ENCODE assay signal across 8 cellular contexts in genomic region chr1:213989740-213990472, GRCh38. TPM values are rescaled to one million over a fixed set of nuclear protein-coding genes. Genes with fewer than 3 reads are reported as not detected.
A peak's percentile ranks its signal among the peaks of the same experiment; 100 is the strongest.
DNase-seq lines count a peak whose midpoint lies in the region; TF ChIP-seq lines count a peak whose summit lies in the region.

No MANE protein-coding gene starts in this region.

- H3K4me1 ChIP-seq in duodenal mucosa (ENCODE audit: control insufficient read depth in 1 of 2, insufficient read depth in 2 of 2, low read length in 2 of 2) (peaks cover 14 to 22% of the 10 kb centered on the region in 2 donors), neuron (ENCODE audit: insufficient read depth, low read length) (peaks cover 41% of the 10 kb centered on the region)

- H3K27ac ChIP-seq in duodenal mucosa (ENCODE audit: low read depth, low read length) (no peak overlapping the region), RWPE1 (no peak overlapping the region)

- in situ Hi-C loops in G401 (cut with HindIII; ENCODE audit: low sequenced_read_pairs), result no loop called here

- H3K36me3 ChIP-seq in duodenal mucosa (ENCODE audit: control insufficient read depth in 1 of 2, insufficient read depth in 2 of 2, low read length in 2 of 2), result no peaks in the 10 kb centered on the region
- no peaks in the 10 kb centered on the region for H3K36me3 ChIP-seq in neuron (ENCODE audit: insufficient read depth, low read length)

- H3K9ac ChIP-seq in duodenal mucosa (ENCODE audit: low read depth in 1 of 2, low read length in 2 of 2), result peak overlapping the region in 1 of 2 donors; percentile 19

- H3K9me3 ChIP-seq in duodenal mucosa (ENCODE audit: control insufficient read depth in 1 of 2, low read length in 2 of 2) (no peaks in the 10 kb centered on the region), neuron (ENCODE audit: low read length) (no peaks in the 10 kb centered on the region)

- H3K27me3 ChIP-seq in duodenal mucosa (ENCODE audit: control insufficient read depth in 1 of 2, insufficient read depth in 2 of 2, low read length in 2 of 2), result peaks cover 23 to 38% of the 10 kb centered on the region in 2 donors
- peaks cover 22% of the 10 kb centered on the region for H3K27me3 ChIP-seq in neuron (ENCODE audit: insufficient read depth, low read length)

- H3K4me3 ChIP-seq in duodenal mucosa (ENCODE audit: low read depth in 1 of 2, low read length in 2 of 2), result peak overlapping the region; percentile 80 to 86
- peak overlapping the region; percentile 86 for H3K4me3 ChIP-seq in neuron (ENCODE audit: low read length)

- CTCF ChIA-PET in RWPE1 (lab: Yijun Ruan, JAX), result interaction anchor here (0.7 to 1.1 kb wide), 2 partner anchors 19 to 47 kb away, joined by 3 to 5 read pairs; no protein-coding TSS in a partner anchor

- peak overlapping the region; percentile 92 for H2AFZ ChIP-seq in neuron (ENCODE audit: low read depth, low read length)

- POLR2A ChIA-PET in RWPE1 (lab: Yijun Ruan, JAX; ENCODE audit: low non-redundant PET), result no interaction called here

- DNase-seq in G401 (ENCODE audit: low spot score), result peak; percentile 73
- DNase-seq in NCI-H2196 (lab: John Stamatoyannopoulos, UW; ENCODE audit: unreplicated experiment), result peak; percentile 74
- DNase-seq in hippocampal formation (lab: John Stamatoyannopoulos, UW), result no peak
- no peak for DNase-seq in HPDE6-E6E7 (ENCODE audit: extremely low spot score)
- DNase-seq in RWPE1 (ENCODE audit: low spot score), result no peak
- DNase-seq in GDM1 (lab: John Stamatoyannopoulos, UW), result no peak

- no peak for TF ChIP-seq CTCF in RWPE1 (conservative IDR thresholded peaks at IDR 0.05; ENCODE audit: low read depth)

RNA-seq across cellular contexts. Expression of gene PROX1, which starts 2.1 kb away (rescaled TPM):
- total RNA-seq in G401 (2014; rRNA removed; shearing (Covaris generic)), result not detected in 2 replicates

Comparison
In these comparisons a context has a peak if more than half of its experiments do, and no peak if none do; other contexts are left out.
1. DNase-seq: peak in G401 (single experiment) and NCI-H2196 (single experiment); none in hippocampal formation (0 of 2), HPDE6-E6E7 (single experiment), RWPE1 (single experiment) and GDM1 (single experiment).